13 cellular contexts compared by ENCODE assay signal in genomic region chr14:71011479-71011878, GRCh38.
DNase-seq lines count a peak whose midpoint lies in the region; FAIRE-seq and TF ChIP-seq lines count a peak whose summit lies in the region.
"Had no signal": no experiment of that assay in that cellular context is flagged by ENCODE, and none has a peak within 500 bp of the region (broad histone marks: within the 10 kb centered on the region; RNA-seq: fewer than 3 reads in every experiment).

No MANE protein-coding gene starts in this region.

- H3K36me3 Mint-ChIP-seq in HFFc6 (ENCODE audit: low read depth), result peaks cover 35% of the 10 kb centered on the region

- H3K9me3 ChIP-seq in mesodermal cell (ENCODE audit: control insufficient read depth, low read length), result no peaks in the 10 kb centered on the region
- H3K9me3 ChIP-seq: Caco-2, lower lobe of right lung had no signal

- H3K27me3 Mint-ChIP-seq in HFFc6 (ENCODE audit: insufficient read depth), result no peaks in the 10 kb centered on the region; the same call in 1 of the 2 replicates

- H3K4me3 ChIP-seq in astrocyte of the cerebellum (ENCODE audit: low read depth, low read length) (no peak overlapping the region), mesodermal cell (ENCODE audit: extremely low read depth, insufficient read depth, low read length, poor library complexity, severe bottlenecking) (no peak overlapping the region)
- H3K4me3 ChIP-seq: lower lobe of right lung had no signal

- peaks cover 29% of the 10 kb centered on the region for H3K36me3 ChIP-seq in mesodermal cell (ENCODE audit: control insufficient read depth, insufficient read depth, low read length)

- no peak overlapping the region for H3K4me3 Mint-ChIP-seq in HFFc6

- in situ Hi-C loops in astrocyte of the cerebellum (cut with HindIII; ENCODE audit: low sequenced_read_pairs), result no loop called here

- DNase-seq in HFFc6 (no peak), astrocyte of the cerebellum (ENCODE audit: low read depth) (no peak), C1 segment of cervical spinal cord (lab: John Stamatoyannopoulos, UW) (no peak), D721Med (ENCODE audit: insufficient read length, low spot score) (no peak)
- DNase-seq in stimulated activated CD4-positive, alpha-beta T cell treated with anti-CD3 and anti-CD28 coated beads, Interleukin-4, amount 100 ng/mL, for 4 hours, result no peak
- DNase-seq in effector CD4-positive, alpha-beta T cell, result no peak
- DNase-seq: Caco-2, cerebellar nuclear complex, GOT3, lower lobe of right lung, NCI-H1417 had no signal

- TF ChIP-seq CTCF in C4-2B (conservative IDR thresholded peaks at IDR 0.05) (peak; percentile 63), HFFc6 (IDR thresholded peaks at IDR 0.05) (peak; percentile 68), astrocyte of the cerebellum (IDR thresholded peaks at IDR 0.05; ENCODE audit: low read depth, low read length, missing control alignments) (peak; percentile 19), D721Med (IDR thresholded peaks at IDR 0.05; ENCODE audit: insufficient read depth, missing control alignments) (no peak)

- no peaks in the 10 kb centered on the region for H3K4me1 ChIP-seq in mesodermal cell (ENCODE audit: control insufficient read depth, insufficient read depth, low read length, poor library complexity, severe bottlenecking)
- H3K4me1 ChIP-seq: Caco-2, lower lobe of right lung had no signal

- no peak for FAIRE-seq in D721Med (lab: Jason Lieb, UNC)

- H3K27ac ChIP-seq in C4-2B (no peak overlapping the region), mesodermal cell (ENCODE audit: low read depth, low read length, severe bottlenecking) (peak overlapping the region; percentile 23)
- H3K27ac ChIP-seq: lower lobe of right lung had no signal

- peaks cover 29% of the 10 kb centered on the region for H3K4me1 Mint-ChIP-seq in HFFc6 (ENCODE audit: low read depth)

- WGBS in mesodermal cell (ENCODE audit: insufficient coverage in 2 of 2), 2 experiments, result no CpG with 5 or more reads among the region's 1 CpG

- no peaks in the 10 kb centered on the region for H3K9me3 Mint-ChIP-seq in HFFc6

- no peak overlapping the region; the same call in 1 of the 2 replicates for H3K27ac Mint-ChIP-seq in HFFc6
